ENCODE assay signal across 9 cellular contexts in genomic region chr16:74607967-74608356, GRCh38. TPM values are rescaled to one million over a fixed set of nuclear protein-coding genes. Genes with fewer than 3 reads are reported as not detected.
DNase-seq lines count a peak whose midpoint lies in the region; ATAC-seq and TF ChIP-seq lines count a peak whose summit lies in the region.
"Had no signal": no experiment of that assay in that cellular context is flagged by ENCODE, and none has a peak within 500 bp of the region (broad histone marks: within the 10 kb centered on the region; RNA-seq: fewer than 3 reads in every experiment).

No MANE protein-coding gene starts in this region.

- H3K4me2 ChIP-seq in Loucy (ENCODE audit: low read depth, low read length, poor library complexity, severe bottlenecking): peak overlapping the region; percentile 78

- ATAC-seq in HG03520 (IDR thresholded peaks at IDR 0.05; ENCODE audit: unreplicated experiment): no peak
- ATAC-seq in left lobe of liver: no peak
- ATAC-seq in HG03095 (IDR thresholded peaks at IDR 0.05; ENCODE audit: unreplicated experiment): no peak

- H3K4me3 Mint-ChIP-seq in endodermal cell: peak overlapping the region; percentile 83
- H3K4me3 Mint-ChIP-seq in progenitor cell of endocrine pancreas (ENCODE audit: low read depth): peak overlapping the region; percentile 83

- H3K27me3 Mint-ChIP-seq in endodermal cell (ENCODE audit: insufficient read depth) (peaks cover 4% of the 10 kb centered on the region), progenitor cell of endocrine pancreas (no peaks in the 10 kb centered on the region)

- H3K9ac ChIP-seq in Loucy (ENCODE audit: low read depth, low read length, poor library complexity, severe bottlenecking) (no peak overlapping the region), endodermal cell (ENCODE audit: extremely low read depth, low read length, poor library complexity, severe bottlenecking) (no peak overlapping the region)

- no peaks in the 10 kb centered on the region for H3K36me3 ChIP-seq in Loucy (ENCODE audit: insufficient read depth, low read length)
- H3K36me3 ChIP-seq in endodermal cell (ENCODE audit: control insufficient read depth, insufficient read depth, low read length): no peaks in the 10 kb centered on the region

- H3K9me3 Mint-ChIP-seq in endodermal cell (peaks cover 6% of the 10 kb centered on the region), progenitor cell of endocrine pancreas (ENCODE audit: low read depth) (no peaks in the 10 kb centered on the region)

- H3K36me3 Mint-ChIP-seq in endodermal cell (ENCODE audit: low read depth) (peaks cover 2% of the 10 kb centered on the region), progenitor cell of endocrine pancreas (ENCODE audit: insufficient read depth) (no peaks in the 10 kb centered on the region)

- H3K4me1 ChIP-seq in Loucy (ENCODE audit: insufficient read depth, low read length, poor library complexity, severe bottlenecking) (peaks cover 39% of the 10 kb centered on the region), endodermal cell (ENCODE audit: control insufficient read depth, insufficient read depth, low read length) (peaks cover 7% of the 10 kb centered on the region)

- no peak overlapping the region for H3K27ac ChIP-seq in endodermal cell (ENCODE audit: low read depth, low read length)

- peaks cover 33% of the 10 kb centered on the region for H3K4me1 Mint-ChIP-seq in endodermal cell
- H3K4me1 Mint-ChIP-seq in progenitor cell of endocrine pancreas (ENCODE audit: low read depth): peaks cover 27% of the 10 kb centered on the region

- TF ChIP-seq CTCF in Loucy (conservative IDR thresholded peaks at IDR 0.05; ENCODE audit: low read length): no peak
- no peak for TF ChIP-seq CTCF in endodermal cell (conservative IDR thresholded peaks at IDR 0.05)
- no peak for TF ChIP-seq CTCF in progenitor cell of endocrine pancreas (IDR thresholded peaks at IDR 0.05; ENCODE audit: unreplicated experiment)

- H3K27me3 ChIP-seq in Loucy (ENCODE audit: insufficient read depth, low read length, poor library complexity, severe bottlenecking) (no peaks in the 10 kb centered on the region), endodermal cell (ENCODE audit: control insufficient read depth, insufficient read depth, low read length, poor library complexity, severe bottlenecking) (no peaks in the 10 kb centered on the region)

- H4K20me1 ChIP-seq in Loucy (ENCODE audit: insufficient read depth, low read length, poor library complexity, severe bottlenecking): peaks cover 20% of the 10 kb centered on the region

- H3K9me2 ChIP-seq in Loucy (replicated peaks; ENCODE audit: low read depth, low read length): no peaks in the 10 kb centered on the region

- DNase-seq in NCI-H146 (lab: John Stamatoyannopoulos, UW) (peak; percentile 1), NCI-H146 treated with DMSO at 0.1 percent for 48 hours (lab: John Stamatoyannopoulos, UW; ENCODE audit: unreplicated experiment) (no peak), endodermal cell (peak; percentile 72), progenitor cell of endocrine pancreas (ENCODE audit: low spot score, unreplicated experiment) (no peak), left lobe of liver (ENCODE audit: low spot score) (no peak)
- DNase-seq: ACHN had no signal

- H3K4me3 ChIP-seq in Loucy (ENCODE audit: low read length, poor library complexity, severe bottlenecking): no peak overlapping the region
- H3K4me3 ChIP-seq in endodermal cell (ENCODE audit: low read length): no peak overlapping the region

- H3K27ac Mint-ChIP-seq in endodermal cell (peak overlapping the region; percentile 70), progenitor cell of endocrine pancreas (no peak overlapping the region)

- no peaks in the 10 kb centered on the region for H3F3A ChIP-seq in Loucy (ENCODE audit: low read depth)

- H3K9me3 ChIP-seq in Loucy (ENCODE audit: insufficient read depth, low read depth, low read length) (no peaks in the 10 kb centered on the region), endodermal cell (ENCODE audit: control insufficient read depth, low read length) (no peaks in the 10 kb centered on the region)

- 68 to 79% methylated on average over 5 to 6 of the region's 6 CpGs for WGBS in endodermal cell (ENCODE audit: insufficient coverage in 1 of 2, insufficient read length in 1 of 2), 2 experiments

- peaks cover 39% of the 10 kb centered on the region for H3K79me2 ChIP-seq in Loucy (ENCODE audit: insufficient read depth, low read length)

- no peak overlapping the region for H2AFZ ChIP-seq in Loucy (ENCODE audit: low read length)

RNA-seq across cellular contexts. Expression of gene GLG1, which starts 1.0 kb away (rescaled TPM):
- total RNA-seq in endodermal cell (100 to 1,000 TPM; 120 to 136 TPM), progenitor cell of endocrine pancreas (170 and 173 TPM in 2 replicates), left lobe of liver (49.6 TPM)
- 94.6 TPM for polyA plus RNA-seq in endodermal cell (2013, experiment 1 of 2)
- polyA plus RNA-seq in endodermal cell (2013, experiment 2 of 2): 93.6 TPM

RNA-seq across cellular contexts. Expression of gene RFWD3, which starts 58.7 kb away (rescaled TPM):
- total RNA-seq in endodermal cell (10 to 100 TPM; 81.7 to 97.7 TPM), progenitor cell of endocrine pancreas (40.3 and 48.4 TPM in 2 replicates), left lobe of liver (8.8 TPM)
- 32.2 TPM for polyA plus RNA-seq in endodermal cell (2013, experiment 1 of 2)
- 33.5 TPM for polyA plus RNA-seq in endodermal cell (2013, experiment 2 of 2)

Comparison
In these comparisons a context has a peak if more than half of its experiments do, and no peak if none do; other contexts are left out.
1. DNase-seq: peak in NCI-H146 (single experiment) and endodermal cell (single experiment); none in NCI-H146 treated with DMSO at 0.1 percent for 48 hours (single experiment), progenitor cell of endocrine pancreas (single experiment) and left lobe of liver (single experiment).